ENCODE assay signal across 16 cellular contexts in the genomic region with DNA sequence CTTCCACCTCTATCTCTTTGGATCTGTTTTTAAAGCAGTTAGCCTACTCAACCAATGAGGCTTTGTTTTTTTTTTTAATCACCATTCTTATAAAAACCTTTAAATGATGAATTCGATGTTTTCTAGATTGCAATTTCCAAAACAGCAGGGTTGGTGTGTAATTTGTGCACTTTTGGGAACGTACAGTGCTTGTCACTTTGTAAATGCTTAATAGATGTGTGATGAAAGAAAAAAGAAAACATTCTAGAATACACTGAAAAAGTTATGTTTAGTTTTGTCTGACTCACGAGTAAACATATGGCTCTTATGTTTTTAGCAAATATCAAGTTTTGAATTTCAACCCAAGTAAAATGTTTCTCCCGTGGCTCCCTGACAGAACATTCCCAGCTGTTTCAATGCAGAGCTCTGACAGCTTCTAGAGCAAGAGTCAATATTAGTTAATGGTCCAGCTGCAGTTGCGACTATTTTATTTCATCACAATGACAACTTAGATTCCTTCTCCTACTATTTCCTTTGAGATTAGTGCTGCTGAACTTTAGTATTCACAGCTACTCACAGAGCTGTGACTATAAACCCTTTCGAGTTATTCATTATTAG.
DNase-seq lines count a peak whose midpoint lies in the region; ATAC-seq and TF ChIP-seq lines count a peak whose summit lies in the region.
"Had no signal": no experiment of that assay in that cellular context is flagged by ENCODE, and none has a peak within 500 bp of the region (broad histone marks: within the 10 kb centered on the region; RNA-seq: fewer than 3 reads in every experiment).

No MANE protein-coding gene starts in this region.

- H3K4me1 ChIP-seq in osteoblast (ENCODE audit: insufficient read depth, low read length) = no peaks in the 10 kb centered on the region
- H3K4me1 ChIP-seq: Caco-2 had no signal

- H3K4me3 ChIP-seq in MG63 = no peak overlapping the region
- H3K4me3 ChIP-seq in osteoblast (ENCODE audit: insufficient read depth, low read length) = no peak overlapping the region

- no peaks in the 10 kb centered on the region for H3K27me3 Mint-ChIP-seq in endothelial cell (ENCODE audit: unreplicated experiment)

- H4K20me1 ChIP-seq in osteoblast (ENCODE audit: insufficient read depth, low read length) = no peaks in the 10 kb centered on the region

- no peak for ATAC-seq in HG02763 (IDR thresholded peaks at IDR 0.05; ENCODE audit: unreplicated experiment)

- no peaks in the 10 kb centered on the region for H3K79me2 ChIP-seq in osteoblast (ENCODE audit: insufficient read depth, low read length)

- DNase-seq in AG08396 (ENCODE audit: low spot score) (peak; percentile 17), MG63 (peak; percentile 6), fibroblast of gingiva (ENCODE audit: low read depth) (peak; percentile 95), osteoblast (ENCODE audit: insufficient read length, low spot score, missing footprints) (no peak), putamen (ENCODE audit: low spot score) (no peak), endothelial cell (ENCODE audit: low spot score) (no peak), hypothalamus (lab: John Stamatoyannopoulos, UW) (no peak)
- DNase-seq: activated CD4-positive, CD25-positive, alpha-beta regulatory T cell; AML-193; Caco-2; cortex of kidney; erythroblast; GF-D8; NCI-H146; NCI-H345 had no signal

- H3K36me3 Mint-ChIP-seq in endothelial cell (ENCODE audit: low read depth, unreplicated experiment) = no peaks in the 10 kb centered on the region

- H3K4me3 Mint-ChIP-seq in endothelial cell (ENCODE audit: unreplicated experiment) = no peak overlapping the region

- TF ChIP-seq CTCF in osteoblast (IDR thresholded peaks at IDR 0.05; ENCODE audit: extremely low read depth, low read depth, low read length) = no peak
- TF ChIP-seq CTCF in endothelial cell (IDR thresholded peaks at IDR 0.05; ENCODE audit: unreplicated experiment) = no peak

- peaks cover 8% of the 10 kb centered on the region for H3K9me3 ChIP-seq in MG63
- H3K9me3 ChIP-seq in osteoblast (ENCODE audit: low read depth, low read length) = no peaks in the 10 kb centered on the region

- no peaks in the 10 kb centered on the region for H3K9me3 Mint-ChIP-seq in endothelial cell (ENCODE audit: unreplicated experiment)

- H3K27ac Mint-ChIP-seq in endothelial cell (ENCODE audit: unreplicated experiment) = no peak overlapping the region

- H3K4me1 Mint-ChIP-seq in endothelial cell (ENCODE audit: unreplicated experiment) = peaks cover 3% of the 10 kb centered on the region

- H3K27me3 ChIP-seq in MG63 = no peaks in the 10 kb centered on the region
- H3K27me3 ChIP-seq in osteoblast (ENCODE audit: insufficient read depth, low read length) = no peaks in the 10 kb centered on the region

- H3K4me2 ChIP-seq in osteoblast (ENCODE audit: insufficient read depth, low read length) = no peak overlapping the region

- peak overlapping the region; percentile 2 for H2AFZ ChIP-seq in osteoblast (ENCODE audit: low read length)

- no peak overlapping the region for H3K27ac ChIP-seq in osteoblast (ENCODE audit: low read depth, low read length)

- no peaks in the 10 kb centered on the region for H3K36me3 ChIP-seq in MG63
- no peaks in the 10 kb centered on the region for H3K36me3 ChIP-seq in osteoblast (ENCODE audit: insufficient read depth, low read length)

Comparison
In these comparisons a context has a peak if more than half of its experiments do, and no peak if none do; other contexts are left out.
1. DNase-seq: peak in AG08396 (single experiment), MG63 (single experiment) and fibroblast of gingiva (single experiment); none in osteoblast (single experiment), putamen (single experiment), endothelial cell (single experiment) and hypothalamus (0 of 51).